16 cellular contexts compared by ENCODE assay signal in genomic region chr4:106541253-106541652, GRCh38.
A peak's percentile ranks its signal among the peaks of the same experiment; 100 is the strongest.
DNase-seq lines count a peak whose midpoint lies in the region; ATAC-seq and TF ChIP-seq lines count a peak whose summit lies in the region.
"Had no signal": no experiment of that assay in that cellular context is flagged by ENCODE, and none has a peak within 500 bp of the region (broad histone marks: within the 10 kb centered on the region; RNA-seq: fewer than 3 reads in every experiment).

No MANE protein-coding gene starts in this region.

- 75% methylated on average over 2 of the region's 2 CpGs for WGBS in prostate gland

- H3K27ac ChIP-seq in prostate gland, result no peak overlapping the region
- H3K27ac ChIP-seq: stomach had no signal

- no peak for ATAC-seq in GM18502 (IDR thresholded peaks at IDR 0.05; ENCODE audit: poor library complexity, unreplicated experiment)
- ATAC-seq: naive thymus-derived CD4-positive, alpha-beta T cell; sciatic nerve had no signal

- intact Hi-C loops in prostate gland (cut with DNase I), result no loop called here

- TF ChIP-seq POLR2A in prostate gland (IDR thresholded peaks at IDR 0.05), result no peak

- no peaks in the 10 kb centered on the region for H3K9me3 ChIP-seq in prostate gland

- no peaks in the 10 kb centered on the region for H3K4me1 ChIP-seq in prostate gland (replicated peaks)
- H3K4me1 ChIP-seq: stomach had no signal

- DNase-seq in EL (peak; percentile 53), NCI-H226 (peak; percentile 23), choroid plexus epithelial cell (ENCODE audit: low read depth) (peak; percentile 71), myocyte (ENCODE audit: low read depth) (peak; percentile 43), cerebellar nuclear complex (lab: John Stamatoyannopoulos, UW) (no peak), SK-N-DZ (ENCODE audit: low spot score) (no peak), prostate gland (ENCODE audit: low spot score) (no peak)
- DNase-seq: activated naive CD4-positive, alpha-beta T cell; GDM1; GOT3; naive thymus-derived CD4-positive, alpha-beta T cell; NCI-H526 treated with DMSO at 0.1 percent for 48 hours; SHP77 treated with DMSO at 0.1 percent for 48 hours; stomach had no signal

- TF ChIP-seq CTCF in choroid plexus epithelial cell (conservative IDR thresholded peaks at IDR 0.05; ENCODE audit: low read depth, low read length) (no peak), prostate gland (IDR thresholded peaks at IDR 0.05) (no peak)

- H3K36me3 ChIP-seq in prostate gland, result no peaks in the 10 kb centered on the region
- H3K36me3 ChIP-seq: stomach had no signal

- H3K4me3 ChIP-seq in choroid plexus epithelial cell (ENCODE audit: low read depth, low read length) (no peak overlapping the region), prostate gland (no peak overlapping the region)
- H3K4me3 ChIP-seq: stomach had no signal

- H3K27me3 ChIP-seq in prostate gland (replicated peaks; ENCODE audit: insufficient read depth), result no peaks in the 10 kb centered on the region
- H3K27me3 ChIP-seq: stomach had no signal

Comparison
In these comparisons a context has a peak if more than half of its experiments do, and no peak if none do; other contexts are left out.
1. DNase-seq: peak in EL (single experiment), NCI-H226 (single experiment), choroid plexus epithelial cell (single experiment) and myocyte (single experiment); none in cerebellar nuclear complex (0 of 2), SK-N-DZ (single experiment) and prostate gland (single experiment).